Comparison of ENCODE assay signal across 22 cellular contexts in the genomic region with DNA sequence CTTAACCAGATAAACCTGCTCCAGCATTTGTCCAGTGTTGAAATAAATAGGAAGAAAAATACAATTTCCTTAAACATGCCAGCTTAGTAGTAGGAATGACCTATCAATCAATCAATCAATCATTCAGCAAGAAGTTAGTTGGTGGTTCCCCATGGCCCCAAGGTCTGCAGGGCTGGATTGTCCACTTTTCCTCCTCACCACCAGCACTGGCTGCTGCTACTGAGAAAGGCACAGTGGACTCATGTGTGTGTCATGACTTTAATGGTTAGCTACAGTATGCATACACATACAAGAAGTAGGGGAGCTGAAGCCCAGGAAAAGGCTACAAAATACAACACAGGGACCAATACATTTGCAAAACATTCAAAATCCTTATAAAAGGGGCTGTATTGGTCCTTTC.
"Had no signal": no experiment of that assay in that cellular context is flagged by ENCODE, and none has a peak within 500 bp of the region (broad histone marks: within the 10 kb centered on the region; RNA-seq: fewer than 3 reads in every experiment).

No MANE protein-coding gene starts in this region.

- H3K9me3 Mint-ChIP-seq: activated naive CD8-positive, alpha-beta T cell treated with anti-CD3 and anti-CD28 coated beads, Interleukin-2, amount 10 ng/mL, durations not matched to agents 7 days and 5 days; naive thymus-derived CD8-positive, alpha-beta T cell; T-helper 1 cell treated with Interleukin-12 subunit alpha and Interleukin-12 subunit beta and Interleukin-4 antibody, amounts not matched to agents 30 μg/mL and 1 μg/mL, for 36 hours had no signal

- H3K27ac Mint-ChIP-seq: activated naive CD8-positive, alpha-beta T cell treated with anti-CD3 and anti-CD28 coated beads, Interleukin-2, amount 10 ng/mL, durations not matched to agents 7 days and 5 days; T-helper 1 cell treated with Interleukin-12 subunit alpha and Interleukin-12 subunit beta and Interleukin-4 antibody, amounts not matched to agents 30 μg/mL and 1 μg/mL, for 36 hours had no signal

- H3K27me3 ChIP-seq: brain microvascular endothelial cell, ovary, stomach had no signal

- H3K27me3 Mint-ChIP-seq: activated naive CD8-positive, alpha-beta T cell treated with anti-CD3 and anti-CD28 coated beads, Interleukin-2, amount 10 ng/mL, durations not matched to agents 7 days and 5 days; naive thymus-derived CD8-positive, alpha-beta T cell had no signal

- DNase-seq: activated CD4-positive, alpha-beta T cell treated with anti-CD3 and anti-CD28 coated beads, Interleukin-2, amount 50 U/mL, for 4 hours; activated CD4-positive, CD25-positive, alpha-beta regulatory T cell treated with anti-CD3 and anti-CD28 coated beads, Interleukin-2, amount 50 U/mL, for 72 hours; activated gamma-delta T cell; activated naive CD8-positive, alpha-beta T cell treated with anti-CD3 and anti-CD28 coated beads, Interleukin-2, amount 10 ng/mL, durations not matched to agents 7 days and 5 days; activated T-cell treated with anti-CD3 and anti-CD28 coated beads, Interleukin-2, amount 50 U/mL, for 48 hours; anterior cingulate cortex; brain microvascular endothelial cell; central memory CD4-positive, alpha-beta T cell; erythroblast; head of caudate nucleus; lower lobe of right lung; naive thymus-derived CD8-positive, alpha-beta T cell; ovary; psoas muscle; right cardiac atrium; small intestine; stimulated activated CD4-positive, alpha-beta T cell treated with anti-CD3 and anti-CD28 coated beads, Interleukin-15, amount 100 ng/mL, for 24 hours; stimulated activated CD4-positive, alpha-beta T cell treated with anti-CD3 and anti-CD28 coated beads, Interleukin-2, amount 100 ng/mL, for 48 hours; stomach; trophoblast cell had no signal

- ATAC-seq: lower lobe of right lung; naive thymus-derived CD8-positive, alpha-beta T cell; psoas muscle; right cardiac atrium had no signal

- H3K27ac ChIP-seq: brain microvascular endothelial cell, lower lobe of right lung, ovary, psoas muscle, stomach, VCaP had no signal

- H3K9me3 ChIP-seq: lower lobe of right lung, ovary, psoas muscle, stomach had no signal

- H3K36me3 ChIP-seq: ovary had no signal

- H3K4me3 ChIP-seq: lower lobe of right lung, ovary, psoas muscle, stomach had no signal

- H3K4me3 Mint-ChIP-seq: activated naive CD8-positive, alpha-beta T cell treated with anti-CD3 and anti-CD28 coated beads, Interleukin-2, amount 10 ng/mL, durations not matched to agents 7 days and 5 days; naive thymus-derived CD8-positive, alpha-beta T cell; T-helper 1 cell treated with Interleukin-12 subunit alpha and Interleukin-12 subunit beta and Interleukin-4 antibody, amounts not matched to agents 30 μg/mL and 1 μg/mL, for 36 hours had no signal
